Comparison of ENCODE assay signal across 25 cellular contexts in genomic region chr17:49061524-49061943, GRCh38.
A peak's percentile ranks its signal among the peaks of the same experiment; 100 is the strongest.
DNase-seq lines count a peak whose midpoint lies in the region; ATAC-seq, FAIRE-seq and TF ChIP-seq lines count a peak whose summit lies in the region.
"Had no signal": no experiment of that assay in that cellular context is flagged by ENCODE, and none has a peak within 500 bp of the region (broad histone marks: within the 10 kb centered on the region; RNA-seq: fewer than 3 reads in every experiment).

No MANE protein-coding gene starts in this region.

- no peaks in the 10 kb centered on the region for H3K9me3 ChIP-seq in K562 (replicated peaks; ENCODE audit: control insufficient read depth, insufficient read depth, low read depth, low read length)
- H3K9me3 ChIP-seq: BE2C, body of pancreas, HAP-1, tibial nerve had no signal

- no peak for TF ChIP-seq EP300 in K562 (IDR thresholded peaks at IDR 0.05; ENCODE audit: low read length)

- POLR2A ChIA-PET in K562 (lab: Yijun Ruan, JAX), result no interaction called here

- no peak for TF ChIP-seq RAD21 in K562 (CRISPR knock-in tag; conservative IDR thresholded peaks at IDR 0.05 in 1 of 2, IDR thresholded peaks at IDR 0.05 in 1 of 2)

- intact Hi-C loops in K562 (cut with micrococcal nuclease), result no loop called here

- 13% methylated on average over 7 of the region's 7 CpGs for WGBS in K562 (ENCODE audit: insufficient coverage, low coverage, missing lambda C conversion rate)

- peaks cover 0 to 5% of the 10 kb centered on the region in 2 experiments; a peak in 1 of 5 replicates for H3K27me3 ChIP-seq in K562 (ENCODE audit: control insufficient read depth in 2 of 2, insufficient read depth in 2 of 2, low read length in 2 of 2)
- H3K27me3 ChIP-seq: body of pancreas had no signal

- in situ Hi-C loops in K562 (cut with MboI), result no loop called here

- BruUV-seq in K562 (replicated peaks; lab: Mats Ljungman, UMichigan), result no TSS peak

- no peak overlapping the region for H2AFZ ChIP-seq in K562 (ENCODE audit: low read depth, low read length)

- DNase-seq in DMS 273 (lab: John Stamatoyannopoulos, UW; ENCODE audit: unreplicated experiment) (peak; percentile 19), DMS 273 treated with DMSO at 0.1 percent for 48 hours (lab: John Stamatoyannopoulos, UW) (no peak), M059J (ENCODE audit: low read depth) (peak; percentile 50), K562 (ENCODE audit: extremely low read depth in 1 of 4, low spot score in 3 of 4) (no peak), myocyte (ENCODE audit: low read depth) (peak; percentile 34), C1 segment of cervical spinal cord (lab: John Stamatoyannopoulos, UW) (no peak), AG20443 (ENCODE audit: low spot score) (no peak)
- no peak for DNase-seq in stimulated activated CD4-positive, alpha-beta T cell treated with anti-CD3 and anti-CD28 coated beads, Interleukin-12 subunit alpha, Interleukin-12 subunit beta, amount 100 ng/mL, for 4 hours
- DNase-seq: activated naive CD8-positive, alpha-beta T cell treated with anti-CD3 and anti-CD28 coated beads for 36 hours; BE2C; body of pancreas; effector memory CD4-positive, alpha-beta T cell; naive thymus-derived CD4-positive, alpha-beta T cell; NCI-H2171 treated with DMSO at 0.1 percent for 48 hours; NCI-H526; retina; stimulated activated CD4-positive, alpha-beta T cell treated with anti-CD3 and anti-CD28 coated beads, Interleukin-4, amount 100 ng/mL, for 4 hours; T-cell had no signal

- H3K9me1 ChIP-seq in K562 (ENCODE audit: control insufficient read depth, insufficient read depth, low read length), result no peaks in the 10 kb centered on the region

- no peaks in the 10 kb centered on the region for H3K4me1 ChIP-seq in K562 (replicated peaks in 1 of 2; ENCODE audit: control insufficient read depth in 2 of 2, insufficient read depth in 2 of 2, low read length in 2 of 2)
- H3K4me1 ChIP-seq: BE2C, body of pancreas, HAP-1, tibial nerve had no signal

- H3K4me3 ChIP-seq in K562, result no peak overlapping the region
- H3K4me3 ChIP-seq: body of pancreas, HAP-1, tibial nerve had no signal

- TF ChIP-seq POLR2A in K562 (conservative IDR thresholded peaks at IDR 0.05), result no peak

- H3K79me2 ChIP-seq in K562 (ENCODE audit: control insufficient read depth, insufficient read depth, low read length), result no peaks in the 10 kb centered on the region

- no peak overlapping the region for H3K9ac ChIP-seq in K562 (ENCODE audit: insufficient read depth in 1 of 2, low read depth in 2 of 2, low read length in 2 of 2)

- CTCF ChIA-PET in K562 (lab: Yijun Ruan, JAX; ENCODE audit: low intra/inter-chr PET ratio), result no interaction called here

- H4K20me1 ChIP-seq in K562 (replicated peaks; ENCODE audit: control insufficient read depth, insufficient read depth, low read length), result no peaks in the 10 kb centered on the region

- no peaks in the 10 kb centered on the region; the same call in 2 of the 3 replicates for H3K36me3 ChIP-seq in K562 (ENCODE audit: control insufficient read depth, insufficient read depth, low read length)
- H3K36me3 ChIP-seq: BE2C, HAP-1, tibial nerve had no signal

- H3K4me2 ChIP-seq in K562 (ENCODE audit: insufficient read depth, low read length), result no peak overlapping the region

- FAIRE-seq in K562 (lab: Jason Lieb, UNC), result no peak
- FAIRE-seq: TTC549 had no signal

- peak; percentile 38; the same call in 2 of the 3 replicates for ATAC-seq in K562
- ATAC-seq: activated T-helper 17 cell treated with anti-CD3 and anti-CD28 coated beads, Interleukin-2, amount 50 U/mL, for 72 hours; body of pancreas; naive thymus-derived CD4-positive, alpha-beta T cell; Right ventricle myocardium inferior; T-cell had no signal

- TF ChIP-seq CTCF in K562 (IDR thresholded peaks at IDR 0.05 in 2 of 3, conservative IDR thresholded peaks at IDR 0.05 in 1 of 3; ENCODE audit: insufficient read depth in 2 of 3, low read depth in 1 of 3, low read length in 3 of 3), result no peak

- no peak overlapping the region for H3K27ac ChIP-seq in K562 (ENCODE audit: extremely low read depth, low read depth, low read length)
- H3K27ac ChIP-seq: 22Rv1, body of pancreas, HL-60, tibial nerve had no signal

TF ChIP-seq in K562, 482 proteins besides CTCF, POLR2A, EP300 and RAD21:
- TF ChIP-seq ATF7 (IDR thresholded peaks at IDR 0.05) (0 out of 2 replicates have a peak, but pooled peaks have one; percentile 28), ATF3 (IDR thresholded peaks at IDR 0.05) (peak; percentile 40; the same call in 1 of the 2 replicates), ATF3 (CRISPR knock-in tag; conservative IDR thresholded peaks at IDR 0.05) (no peak), LARP7 (IDR thresholded peaks at IDR 0.05) (no peak)

Comparison
In these comparisons a context has a peak if more than half of its experiments do, and no peak if none do; other contexts are left out.
1. DNase-seq: peak in DMS 273 (single experiment), M059J (single experiment) and myocyte (single experiment); none in DMS 273 treated with DMSO at 0.1 percent for 48 hours (single experiment), K562 (0 of 4), stimulated activated CD4-positive, alpha-beta T cell treated with anti-CD3 and anti-CD28 coated beads, Interleukin-12 subunit alpha, Interleukin-12 subunit beta, amount 100 ng/mL, for 4 hours (single experiment), C1 segment of cervical spinal cord (0 of 14) and AG20443 (single experiment).